Comparison of ENCODE assay signal across 10 cellular contexts in the genomic region with DNA sequence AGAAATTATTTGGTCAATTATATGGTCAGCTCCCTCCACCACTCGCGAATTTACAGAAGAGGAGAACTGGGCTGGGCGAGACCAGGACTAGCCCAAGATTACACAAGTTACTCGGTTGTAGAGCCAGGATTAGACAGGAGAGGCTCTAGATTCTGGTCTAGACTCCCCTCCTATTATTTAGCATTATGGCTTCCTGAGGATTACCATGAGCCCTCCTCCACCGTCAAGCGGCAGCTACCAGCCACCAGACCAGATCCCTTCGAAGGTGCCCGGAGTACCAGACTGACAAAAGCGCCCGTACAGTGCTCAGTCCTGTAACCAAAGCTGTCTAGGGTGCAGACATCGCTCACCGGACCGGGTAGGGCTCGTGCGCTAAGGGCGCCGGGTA. TPM values are rescaled to one million over a fixed set of nuclear protein-coding genes. Genes with fewer than 3 reads are reported as not detected.
A peak's percentile ranks its signal among the peaks of the same experiment; 100 is the strongest.
DNase-seq lines count a peak whose midpoint lies in the region; TF ChIP-seq lines count a peak whose summit lies in the region.
"Had no signal": no experiment of that assay in that cellular context is flagged by ENCODE, and none has a peak within 500 bp of the region (broad histone marks: within the 10 kb centered on the region; RNA-seq: fewer than 3 reads in every experiment).

No MANE protein-coding gene starts in this region.

- no peak overlapping the region for H2AK5ac ChIP-seq in trophoblast cell (ENCODE audit: low read length)

- H3K9me3 ChIP-seq in trophoblast cell (ENCODE audit: insufficient read depth, low read depth, low read length) = peaks cover 9% of the 10 kb centered on the region

- peaks cover 60% of the 10 kb centered on the region for H3K27me3 ChIP-seq in trophoblast cell (ENCODE audit: insufficient read depth, low read length)

- no peak overlapping the region for H4K12ac ChIP-seq in trophoblast cell (ENCODE audit: low read depth, low read length)

- no peak overlapping the region for H2BK120ac ChIP-seq in trophoblast cell (ENCODE audit: insufficient read depth, low read length, poor library complexity)

- H3K36me3 ChIP-seq in trophoblast cell (ENCODE audit: control insufficient read depth in 1 of 2, insufficient read depth in 2 of 2, low read length in 2 of 2) = no peaks in the 10 kb centered on the region

- DNase-seq in DMS114 treated with DMSO at 0.1 percent for 48 hours (lab: John Stamatoyannopoulos, UW; ENCODE audit: unreplicated experiment) = peak; percentile 22
- peak; percentile 9 for DNase-seq in LHCN-M2 (ENCODE audit: low read depth)
- no peak for DNase-seq in epithelial cell of esophagus (ENCODE audit: low read depth)
- no peak for DNase-seq in trophoblast cell
- DNase-seq in NCI-H1436 treated with DMSO at 0.1 percent for 48 hours (lab: John Stamatoyannopoulos, UW) = no peak
- no peak for DNase-seq in effector CD4-positive, alpha-beta T cell
- no peak for DNase-seq in putamen (ENCODE audit: low spot score)
- DNase-seq in NCI-H1436 (lab: John Stamatoyannopoulos, UW) = no peak
- DNase-seq: PC-3 had no signal

- no peak overlapping the region for H2BK5ac ChIP-seq in trophoblast cell (ENCODE audit: low read depth, low read length, poor library complexity)

- no peak overlapping the region for H3K18ac ChIP-seq in trophoblast cell (ENCODE audit: low read length)

- peaks cover 4 to 13% of the 10 kb centered on the region in 2 experiments for H3K4me1 ChIP-seq in trophoblast cell (ENCODE audit: control insufficient read depth in 1 of 2, insufficient read depth in 2 of 2, low read length in 2 of 2)

- H3K27ac ChIP-seq in trophoblast cell (ENCODE audit: low read depth, low read length) = no peak overlapping the region

- no CpG with 5 or more reads among the region's 17 CpGs for WGBS in trophoblast cell (ENCODE audit: extremely low coverage, insufficient coverage, insufficient read length)

- H4K8ac ChIP-seq in trophoblast cell (ENCODE audit: low read depth, low read length) = no peak overlapping the region

- H4K91ac ChIP-seq in trophoblast cell (ENCODE audit: low read depth, low read length) = no peak overlapping the region

- TF ChIP-seq CTCF in epithelial cell of esophagus (IDR thresholded peaks at IDR 0.05; ENCODE audit: insufficient read depth, low read depth, low read length, missing control alignments) = no peak

- no peak overlapping the region for H2BK12ac ChIP-seq in trophoblast cell (ENCODE audit: low read length)

- H3K4ac ChIP-seq in trophoblast cell (ENCODE audit: low read depth, low read length) = no peak overlapping the region

- H3K79me1 ChIP-seq in trophoblast cell (ENCODE audit: low read length) = no peaks in the 10 kb centered on the region

- no peak overlapping the region for H3K14ac ChIP-seq in trophoblast cell (ENCODE audit: low read length)

- no peak overlapping the region for H3K23ac ChIP-seq in trophoblast cell (ENCODE audit: low read length)

- no peak overlapping the region for H3K9ac ChIP-seq in trophoblast cell (ENCODE audit: low read length)

- H2AFZ ChIP-seq in trophoblast cell (ENCODE audit: insufficient read depth, low read length, poor library complexity) = no peak overlapping the region

- H3K79me2 ChIP-seq in trophoblast cell (ENCODE audit: control insufficient read depth, insufficient read depth, low read length, poor library complexity) = no peaks in the 10 kb centered on the region

- H3K4me3 ChIP-seq in epithelial cell of esophagus (ENCODE audit: low read length) (peak overlapping the region; percentile 8), trophoblast cell (ENCODE audit: low read depth, low read length) (peak overlapping the region; percentile 48)

- H3K4me2 ChIP-seq in trophoblast cell (ENCODE audit: low read length) = peak overlapping the region; percentile 54

RNA-seq across cellular contexts. Expression of gene MLNR, which starts 0.5 kb away (rescaled TPM):
- total RNA-seq in LHCN-M2 (2014; rRNA removed) = not detected in 2 replicates
- polyA plus RNA-seq in LHCN-M2 (2012) = not detected
- polyA plus RNA-seq in trophoblast cell (2013) = 0.04 TPM in 1 of 2 replicates, not detected in the other
- total RNA-seq: dermis microvascular lymphatic vessel endothelial cell, PC-3 had no signal

RNA-seq across cellular contexts. Expression of gene CDADC1, which starts 28.1 kb away (rescaled TPM):
- 1.5 and 2.6 TPM in 2 replicates for total RNA-seq in LHCN-M2 (2014; rRNA removed)
- polyA plus RNA-seq in LHCN-M2 (2012) = 5.4 TPM
- polyA plus RNA-seq in trophoblast cell (2013) = 4.3 and 5.2 TPM in 2 replicates

Comparison
In these comparisons a context has a peak if more than half of its experiments do, and no peak if none do; other contexts are left out.
1. DNase-seq: peak in DMS114 treated with DMSO at 0.1 percent for 48 hours (single experiment) and LHCN-M2 (single experiment); none in epithelial cell of esophagus (single experiment), trophoblast cell (0 of 2), NCI-H1436 treated with DMSO at 0.1 percent for 48 hours (single experiment), effector CD4-positive, alpha-beta T cell (single experiment), putamen (single experiment) and NCI-H1436 (single experiment).